ENCODE assay signal across 9 cellular contexts in the genomic region with DNA sequence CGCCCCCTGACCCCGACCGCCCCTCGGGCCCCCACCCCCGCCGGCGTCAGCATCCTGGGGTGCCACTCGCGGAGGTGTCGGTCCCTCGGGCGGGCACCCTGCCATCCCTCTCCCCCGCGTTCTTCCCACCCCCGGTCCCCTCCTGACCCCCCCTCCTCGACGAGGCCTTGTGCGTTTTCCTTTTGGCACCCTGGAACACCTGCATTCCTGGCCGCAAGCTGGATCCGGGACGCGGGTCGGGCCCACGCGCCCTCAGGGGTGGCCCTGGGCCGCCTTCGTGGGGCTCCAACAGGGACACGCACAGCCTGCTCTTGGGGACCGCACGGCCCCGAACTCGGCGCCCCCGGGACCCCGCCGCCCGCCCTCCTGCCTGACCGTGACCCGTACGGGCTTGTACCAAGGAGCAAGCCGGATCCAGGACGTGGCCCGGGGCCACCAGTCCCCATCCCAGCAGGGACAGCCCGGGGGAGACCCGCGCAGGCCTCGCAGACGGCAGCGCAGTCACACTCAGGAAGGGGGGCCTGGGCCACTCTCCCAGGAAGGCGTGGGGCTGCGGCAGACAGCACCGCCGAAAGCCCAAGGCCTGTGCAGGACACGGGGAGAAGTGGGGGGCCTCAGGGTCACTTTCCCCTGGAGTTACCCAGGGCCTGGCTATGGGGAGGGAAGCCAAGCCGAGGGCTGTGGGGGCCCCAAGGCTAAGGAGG. TPM values are rescaled to one million over a fixed set of nuclear protein-coding genes. Genes with fewer than 3 reads are reported as not detected.
A peak's percentile ranks its signal among the peaks of the same experiment; 100 is the strongest.
DNase-seq lines count a peak whose midpoint lies in the region; ATAC-seq, FAIRE-seq and TF ChIP-seq lines count a peak whose summit lies in the region.
"Had no signal": no experiment of that assay in that cellular context is flagged by ENCODE, and none has a peak within 500 bp of the region (broad histone marks: within the 10 kb centered on the region; RNA-seq: fewer than 3 reads in every experiment).

No MANE protein-coding gene starts in this region.

- H3K9me3 ChIP-seq in kidney (ENCODE audit: control insufficient read depth in 1 of 2, low read length in 2 of 2) (no peaks in the 10 kb centered on the region), testis (no peaks in the 10 kb centered on the region)
- H3K9me3 ChIP-seq: thyroid gland had no signal

- no peak for FAIRE-seq in kidney (lab: Jason Lieb, UNC)

- 18 to 80% methylated on average over 1 to 46 of the region's 55 CpGs for WGBS in testis, 2 donors

- in situ Hi-C loops in GM13977 (cut with MboI; ENCODE audit: low pct_unique_long_range_greater_than_20kb, low sequenced_read_pairs, unreplicated experiment), result no loop called here

- H3K9ac ChIP-seq in kidney (ENCODE audit: low read length in 2 of 2), result no peak overlapping the region

- H3K27me3 ChIP-seq in testis, result no peaks in the 10 kb centered on the region
- H3K27me3 ChIP-seq: thyroid gland had no signal

- H3K36me3 ChIP-seq in kidney (ENCODE audit: control insufficient read depth in 1 of 2, insufficient read depth in 2 of 2, low read length in 2 of 2) (no peaks in the 10 kb centered on the region), testis (ENCODE audit: low read depth, missing control alignments) (no peaks in the 10 kb centered on the region)
- H3K36me3 ChIP-seq: thyroid gland had no signal

- intact Hi-C loops in kidney (cut with DNase I), result no loop called here
- intact Hi-C loops in testis (cut with DNase I; ENCODE audit: low total_unique reads), result no loop called here

- DNase-seq in activated CD8-positive, alpha-beta memory T cell treated with anti-CD3 and anti-CD28 coated beads for 24 hours, result peak; percentile 78
- no peak for DNase-seq in activated CD8-positive, alpha-beta memory T cell treated with anti-CD3 and anti-CD28 coated beads, Interleukin-2, amount 50 U/mL, for 4 hours
- DNase-seq in kidney, result peak; percentile 80
- peak; percentile 14 for DNase-seq in testis
- DNase-seq in EL, result no peak
- DNase-seq in GM13977 (ENCODE audit: low spot score), result no peak

- no peak for ATAC-seq in HG02981 (IDR thresholded peaks at IDR 0.05; ENCODE audit: unreplicated experiment)

- H3K4me3 ChIP-seq in kidney (ENCODE audit: low read length in 2 of 2) (no peak overlapping the region), testis (peak overlapping the region; percentile 67)

- no peak for TF ChIP-seq CTCF in kidney (IDR thresholded peaks at IDR 0.05; ENCODE audit: borderline replicate concordance, extremely low read depth, insufficient read depth)
- no peak for TF ChIP-seq CTCF in testis (IDR thresholded peaks at IDR 0.05)
- TF ChIP-seq CTCF in GM13977 (IDR thresholded peaks at IDR 0.05; ENCODE audit: extremely low read depth, insufficient read depth, missing control alignments), result no peak

- no peak for TF ChIP-seq POLR2A in testis (IDR thresholded peaks at IDR 0.05)

- H3K27ac ChIP-seq in angular gyrus (ENCODE audit: low read depth, low read length) (peak overlapping the region; percentile 60), kidney (ENCODE audit: low read depth in 2 of 2, low read length in 2 of 2) (no peak overlapping the region), testis (peak overlapping the region; percentile 8 to 71)

- peaks cover 0 to 7% of the 10 kb centered on the region in 2 donors for H3K4me1 ChIP-seq in kidney (ENCODE audit: control insufficient read depth in 1 of 2, insufficient read depth in 1 of 2, low read depth in 1 of 2, low read length in 2 of 2)
- H3K4me1 ChIP-seq in testis, result peaks cover 16% of the 10 kb centered on the region

RNA-seq across cellular contexts. Expression of a gene that starts 0.6 kb away (rescaled TPM):
- 7.2 TPM for total RNA-seq in kidney
- polyA plus RNA-seq in kidney (ENCODE audit: insufficient read depth, low read depth, low replicate concordance), result 5.1 TPM
- total RNA-seq in testis, result 10 to 100 TPM; 15.7 to 17.4 TPM
- 5.5 TPM for polyA plus RNA-seq in testis (ENCODE audit: insufficient read depth, low read depth, low replicate concordance)

Comparison
In these comparisons a context has a peak if more than half of its experiments do, and no peak if none do; other contexts are left out.
1. DNase-seq: peak in activated CD8-positive, alpha-beta memory T cell treated with anti-CD3 and anti-CD28 coated beads for 24 hours (single experiment), kidney (single experiment) and testis (single experiment); none in activated CD8-positive, alpha-beta memory T cell treated with anti-CD3 and anti-CD28 coated beads, Interleukin-2, amount 50 U/mL, for 4 hours (single experiment), EL (single experiment) and GM13977 (single experiment).
2. H3K27ac ChIP-seq: peak in angular gyrus (single experiment) and testis (2 of 2); none in kidney (0 of 2).
3. H3K4me3 ChIP-seq: peak in testis (2 of 2); none in kidney (0 of 2).